15 cellular contexts compared by ENCODE assay signal in genomic region chr5:66653380-66653779, GRCh38. TPM values are rescaled to one million over a fixed set of nuclear protein-coding genes. Genes with fewer than 3 reads are reported as not detected.
DNase-seq lines count a peak whose midpoint lies in the region; FAIRE-seq and TF ChIP-seq lines count a peak whose summit lies in the region.
"Had no signal": no experiment of that assay in that cellular context is flagged by ENCODE, and none has a peak within 500 bp of the region (broad histone marks: within the 10 kb centered on the region; RNA-seq: fewer than 3 reads in every experiment).

No MANE protein-coding gene starts in this region.

- H3K27me3 ChIP-seq in astrocyte (ENCODE audit: insufficient read depth, low read length): no peaks in the 10 kb centered on the region
- no peaks in the 10 kb centered on the region for H3K27me3 ChIP-seq in hepatocyte
- no peaks in the 10 kb centered on the region for H3K27me3 ChIP-seq in endodermal cell (ENCODE audit: control insufficient read depth, insufficient read depth, low read length, poor library complexity, severe bottlenecking)

- H3K4me1 Mint-ChIP-seq in astrocyte (ENCODE audit: low read depth, unreplicated experiment) (peaks cover 9% of the 10 kb centered on the region), endothelial cell (ENCODE audit: unreplicated experiment) (no peaks in the 10 kb centered on the region), endodermal cell (peaks cover 35% of the 10 kb centered on the region)
- H3K4me1 Mint-ChIP-seq: activated naive CD8-positive, alpha-beta T cell treated with anti-CD3 and anti-CD28 coated beads, Interleukin-2, amount 50 U/mL, for 24 hours had no signal

- H2AFZ ChIP-seq in astrocyte (ENCODE audit: low read depth, low read length): peak overlapping the region; percentile 13
- H2AFZ ChIP-seq in hepatocyte: no peak overlapping the region

- no peak overlapping the region for H3K4me3 Mint-ChIP-seq in astrocyte (ENCODE audit: unreplicated experiment)
- H3K4me3 Mint-ChIP-seq in endothelial cell (ENCODE audit: unreplicated experiment): no peak overlapping the region
- no peak overlapping the region for H3K4me3 Mint-ChIP-seq in endodermal cell
- H3K4me3 Mint-ChIP-seq: activated naive CD8-positive, alpha-beta T cell treated with anti-CD3 and anti-CD28 coated beads, Interleukin-2, amount 50 U/mL, for 24 hours had no signal

- H3K36me3 Mint-ChIP-seq in astrocyte (ENCODE audit: low read depth, unreplicated experiment) (no peaks in the 10 kb centered on the region), endothelial cell (ENCODE audit: low read depth, unreplicated experiment) (no peaks in the 10 kb centered on the region), endodermal cell (ENCODE audit: low read depth) (no peaks in the 10 kb centered on the region)

- H3K4me2 ChIP-seq in astrocyte (ENCODE audit: low read length): peak overlapping the region; percentile 14
- H3K4me2 ChIP-seq in hepatocyte: no peak overlapping the region

- H3K36me3 ChIP-seq in astrocyte (ENCODE audit: insufficient read depth, low read length) (no peaks in the 10 kb centered on the region), hepatocyte (replicated peaks; ENCODE audit: insufficient read depth, low read depth) (no peaks in the 10 kb centered on the region), endodermal cell (ENCODE audit: control insufficient read depth, insufficient read depth, low read length) (no peaks in the 10 kb centered on the region)

- DNase-seq in AG20443 (ENCODE audit: low spot score) (peak; percentile 78), HS-27A (ENCODE audit: low read depth) (peak; percentile 48), astrocyte (ENCODE audit: low read depth) (peak; percentile 71), hepatocyte (ENCODE audit: low spot score) (peak; percentile 6), iPS-NIHi11 (ENCODE audit: low spot score) (no peak), endothelial cell (ENCODE audit: low spot score) (no peak), endodermal cell (no peak)
- DNase-seq in activated naive CD4-positive, alpha-beta T cell treated with anti-CD3 and anti-CD28 coated beads, Interleukin-2, amount 50 U/mL, for 16 hours: no peak
- DNase-seq: activated CD8-positive, alpha-beta memory T cell treated with anti-CD3 and anti-CD28 coated beads, Interleukin-2, amount 50 U/mL, for 48 hours; activated naive CD8-positive, alpha-beta T cell treated with anti-CD3 and anti-CD28 coated beads, Interleukin-2, amount 50 U/mL, for 24 hours; effector memory CD4-positive, alpha-beta T cell; NCI-H446 treated with DMSO at 0.1 percent for 48 hours; psoas muscle; stimulated activated CD4-positive, alpha-beta T cell treated with anti-CD3 and anti-CD28 coated beads, Interleukin-2, amount 100 ng/mL, for 24 hours had no signal

- peak overlapping the region; percentile 49 for H3K27ac ChIP-seq in astrocyte (ENCODE audit: low read depth, low read length)
- no peak overlapping the region for H3K27ac ChIP-seq in hepatocyte
- H3K27ac ChIP-seq in endodermal cell (ENCODE audit: low read depth, low read length): no peak overlapping the region
- H3K27ac ChIP-seq: psoas muscle had no signal

- peaks cover 2% of the 10 kb centered on the region for H3K9me3 ChIP-seq in astrocyte (ENCODE audit: insufficient read depth, low read depth, low read length)
- no peaks in the 10 kb centered on the region for H3K9me3 ChIP-seq in hepatocyte (ENCODE audit: low read depth)
- H3K9me3 ChIP-seq in endodermal cell (ENCODE audit: control insufficient read depth, low read length): peaks cover 24% of the 10 kb centered on the region
- H3K9me3 ChIP-seq: psoas muscle had no signal

- no peaks in the 10 kb centered on the region for H3K9me2 ChIP-seq in hepatocyte (replicated peaks; ENCODE audit: insufficient read depth)

- no peaks in the 10 kb centered on the region for H3K79me2 ChIP-seq in astrocyte (ENCODE audit: insufficient read depth, low read length)
- no peaks in the 10 kb centered on the region for H3K79me2 ChIP-seq in hepatocyte

- H4K20me1 ChIP-seq in astrocyte (ENCODE audit: insufficient read depth, low read length) (no peaks in the 10 kb centered on the region), hepatocyte (ENCODE audit: insufficient read depth, poor library complexity, severe bottlenecking) (no peaks in the 10 kb centered on the region)

- no peak for FAIRE-seq in astrocyte (lab: Jason Lieb, UNC)
- FAIRE-seq: G401.6 had no signal

- no peak overlapping the region for H3K4me3 ChIP-seq in astrocyte (ENCODE audit: insufficient read depth, low read depth, low read length)
- no peak overlapping the region for H3K4me3 ChIP-seq in hepatocyte
- no peak overlapping the region for H3K4me3 ChIP-seq in endodermal cell (ENCODE audit: low read length)
- H3K4me3 ChIP-seq: psoas muscle had no signal

- no peaks in the 10 kb centered on the region for H3K27me3 Mint-ChIP-seq in astrocyte (ENCODE audit: low read depth, unreplicated experiment)
- H3K27me3 Mint-ChIP-seq in endothelial cell (ENCODE audit: unreplicated experiment): no peaks in the 10 kb centered on the region
- H3K27me3 Mint-ChIP-seq in endodermal cell (ENCODE audit: insufficient read depth): no peaks in the 10 kb centered on the region

- H3K27ac Mint-ChIP-seq in astrocyte (ENCODE audit: unreplicated experiment) (peak overlapping the region; percentile 26), endothelial cell (ENCODE audit: unreplicated experiment) (no peak overlapping the region), endodermal cell (no peak overlapping the region)
- H3K27ac Mint-ChIP-seq: activated naive CD8-positive, alpha-beta T cell treated with anti-CD3 and anti-CD28 coated beads, Interleukin-2, amount 50 U/mL, for 24 hours had no signal

- H3K4me1 ChIP-seq in astrocyte (ENCODE audit: insufficient read depth, low read length) (peaks cover 10% of the 10 kb centered on the region), hepatocyte (ENCODE audit: insufficient read depth) (no peaks in the 10 kb centered on the region), endodermal cell (ENCODE audit: control insufficient read depth, insufficient read depth, low read length) (peaks cover 12% of the 10 kb centered on the region)
- H3K4me1 ChIP-seq: psoas muscle had no signal

- no peak for TF ChIP-seq CTCF in astrocyte (IDR thresholded peaks at IDR 0.05; ENCODE audit: insufficient read depth, low read depth, low read length)
- no peak for TF ChIP-seq CTCF in hepatocyte (IDR thresholded peaks at IDR 0.05; ENCODE audit: poor library complexity)
- TF ChIP-seq CTCF in endothelial cell (IDR thresholded peaks at IDR 0.05; ENCODE audit: unreplicated experiment): no peak
- no peak for TF ChIP-seq CTCF in endodermal cell (conservative IDR thresholded peaks at IDR 0.05)

- no peak overlapping the region for H3K9ac ChIP-seq in astrocyte (ENCODE audit: low read length)
- H3K9ac ChIP-seq in endodermal cell (ENCODE audit: extremely low read depth, low read length, poor library complexity, severe bottlenecking): no peak overlapping the region

- H3K9me3 Mint-ChIP-seq in astrocyte (ENCODE audit: unreplicated experiment): peaks cover 9% of the 10 kb centered on the region
- no peaks in the 10 kb centered on the region for H3K9me3 Mint-ChIP-seq in endothelial cell (ENCODE audit: unreplicated experiment)
- H3K9me3 Mint-ChIP-seq in endodermal cell: peaks cover 10% of the 10 kb centered on the region
- H3K9me3 Mint-ChIP-seq: activated naive CD8-positive, alpha-beta T cell treated with anti-CD3 and anti-CD28 coated beads, Interleukin-2, amount 50 U/mL, for 24 hours had no signal

RNA-seq across cellular contexts. Expression of gene MAST4, which starts 57.2 kb away (rescaled TPM):
- total RNA-seq in astrocyte (16.0 and 22.3 TPM in 2 replicates), hepatocyte (10.4 and 11.7 TPM in 2 replicates), endothelial cell (ENCODE audit: unreplicated experiment) (112 TPM), endodermal cell (10 to 100 TPM; 11.0 to 11.5 TPM)
- 13.2 and 15.1 TPM in 2 replicates for polyA plus RNA-seq in hepatocyte
- 6.2 TPM for polyA plus RNA-seq in endodermal cell (2013, experiment 1 of 2)
- polyA plus RNA-seq in endodermal cell (2013, experiment 2 of 2): 4.3 TPM

Comparison
In these comparisons a context has a peak if more than half of its experiments do, and no peak if none do; other contexts are left out.
1. DNase-seq: peak in AG20443 (single experiment), HS-27A (single experiment), astrocyte (single experiment) and hepatocyte (single experiment); none in iPS-NIHi11 (single experiment), activated naive CD4-positive, alpha-beta T cell treated with anti-CD3 and anti-CD28 coated beads, Interleukin-2, amount 50 U/mL, for 16 hours (single experiment), endothelial cell (single experiment) and endodermal cell (single experiment).